1 cellular context compared by ENCODE assay signal in genomic region chr7:5494683-5495561, GRCh38.
TF ChIP-seq lines count a peak whose summit lies in the region.

No MANE protein-coding gene starts in this region.

TF ChIP-seq in HepG2, 621 proteins besides CTCF, POLR2A, EP300 and RAD21 (continued from another document and continues in another):
- TF ChIP-seq ZSCAN5A (CRISPR knock-in tag; IDR thresholded peaks at IDR 0.05; ENCODE audit: borderline replicate concordance) (no peak), TAF15 (IDR thresholded peaks at IDR 0.05; ENCODE audit: low read depth, low read length, poor library complexity, severe bottlenecking) (no peak), NPAS2 (CRISPR knock-in tag; IDR thresholded peaks at IDR 0.05; ENCODE audit: borderline replicate concordance) (no peak), CHD4 (IDR thresholded peaks at IDR 0.05; ENCODE audit: borderline replicate concordance, low read length) (no peak), ZBTB7B (CRISPR knock-in tag; IDR thresholded peaks at IDR 0.05) (no peak), HNF1B (CRISPR knock-in tag; IDR thresholded peaks at IDR 0.05) (peak; percentile 31; the same call in 1 of the 2 replicates), HDAC6 (IDR thresholded peaks at IDR 0.05; ENCODE audit: low read depth, low read length) (no peak), ZNF614 (CRISPR knock-in tag; IDR thresholded peaks at IDR 0.05; ENCODE audit: borderline replicate concordance) (no peak), ZNF629 (CRISPR knock-in tag; conservative IDR thresholded peaks at IDR 0.05) (no peak), ZNF225 (CRISPR knock-in tag; IDR thresholded peaks at IDR 0.05) (no peak; the same call in 1 of the 2 replicates), TFE3 (CRISPR knock-in tag; IDR thresholded peaks at IDR 0.05) (no peak), ZNF446 (CRISPR knock-in tag; IDR thresholded peaks at IDR 0.05) (no peak), ZNF383 (CRISPR knock-in tag; IDR thresholded peaks at IDR 0.05; ENCODE audit: borderline replicate concordance) (no peak), REXO4 (CRISPR knock-in tag; IDR thresholded peaks at IDR 0.05; ENCODE audit: borderline replicate concordance) (no peak), RARA (CRISPR knock-in tag; IDR thresholded peaks at IDR 0.05) (no peak), U2AF2 (IDR thresholded peaks at IDR 0.05; ENCODE audit: low read depth, low read length) (no peak), ZNF709 (CRISPR knock-in tag; IDR thresholded peaks at IDR 0.05) (no peak), ZBTB33 (CRISPR knock-in tag; IDR thresholded peaks at IDR 0.05) (0 out of 2 replicates have a peak, but pooled peaks have one; percentile 34), SMARCE1 (IDR thresholded peaks at IDR 0.05; ENCODE audit: borderline replicate concordance) (no peak), RFX3 (CRISPR knock-in tag; IDR thresholded peaks at IDR 0.05) (no peak), MAZ (IDR thresholded peaks at IDR 0.05; ENCODE audit: borderline replicate concordance, low read depth, low read length) (0 out of 2 replicates have a peak, but pooled peaks have one; percentile 35), MAZ (CRISPR knock-in tag; IDR thresholded peaks at IDR 0.05; ENCODE audit: low read depth) (peak; percentile 48), ZNF543 (CRISPR knock-in tag; IDR thresholded peaks at IDR 0.05) (no peak), CCAR2 (optimal IDR thresholded peaks at IDR 0.05; ENCODE audit: low read depth, low read length) (no peak), ELF1 (CRISPR knock-in tag; IDR thresholded peaks at IDR 0.05) (0 out of 2 replicates have a peak, but pooled peaks have one; percentile 18), MED8 (CRISPR knock-in tag; IDR thresholded peaks at IDR 0.05; ENCODE audit: insufficient replicate concordance) (no peak)
- TF ChIP-seq, protein P1, sequence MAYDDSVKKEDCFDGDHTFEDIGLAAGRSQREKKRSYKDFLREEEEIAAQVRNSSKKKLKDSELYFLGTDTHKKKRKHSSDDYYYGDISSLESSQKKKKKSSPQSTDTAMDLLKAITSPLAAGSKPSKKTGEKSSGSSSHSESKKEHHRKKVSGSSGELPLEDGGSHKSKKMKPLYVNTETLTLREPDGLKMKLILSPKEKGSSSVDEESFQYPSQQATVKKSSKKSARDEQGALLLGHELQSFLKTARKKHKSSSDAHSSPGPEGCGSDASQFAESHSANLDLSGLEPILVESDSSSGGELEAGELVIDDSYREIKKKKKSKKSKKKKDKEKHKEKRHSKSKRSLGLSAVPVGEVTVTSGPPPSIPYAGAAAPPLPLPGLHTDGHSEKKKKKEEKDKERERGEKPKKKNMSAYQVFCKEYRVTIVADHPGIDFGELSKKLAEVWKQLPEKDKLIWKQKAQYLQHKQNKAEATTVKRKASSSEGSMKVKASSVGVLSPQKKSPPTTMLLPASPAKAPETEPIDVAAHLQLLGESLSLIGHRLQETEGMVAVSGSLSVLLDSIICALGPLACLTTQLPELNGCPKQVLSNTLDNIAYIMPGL (CRISPR knock-in tag; IDR thresholded peaks at IDR 0.05; ENCODE audit: borderline replicate concordance in 1 of 2, low read depth in 1 of 2), result peak; percentile 37 to 57; a peak in 1 of 4 replicates
- TF ChIP-seq, protein P2, sequence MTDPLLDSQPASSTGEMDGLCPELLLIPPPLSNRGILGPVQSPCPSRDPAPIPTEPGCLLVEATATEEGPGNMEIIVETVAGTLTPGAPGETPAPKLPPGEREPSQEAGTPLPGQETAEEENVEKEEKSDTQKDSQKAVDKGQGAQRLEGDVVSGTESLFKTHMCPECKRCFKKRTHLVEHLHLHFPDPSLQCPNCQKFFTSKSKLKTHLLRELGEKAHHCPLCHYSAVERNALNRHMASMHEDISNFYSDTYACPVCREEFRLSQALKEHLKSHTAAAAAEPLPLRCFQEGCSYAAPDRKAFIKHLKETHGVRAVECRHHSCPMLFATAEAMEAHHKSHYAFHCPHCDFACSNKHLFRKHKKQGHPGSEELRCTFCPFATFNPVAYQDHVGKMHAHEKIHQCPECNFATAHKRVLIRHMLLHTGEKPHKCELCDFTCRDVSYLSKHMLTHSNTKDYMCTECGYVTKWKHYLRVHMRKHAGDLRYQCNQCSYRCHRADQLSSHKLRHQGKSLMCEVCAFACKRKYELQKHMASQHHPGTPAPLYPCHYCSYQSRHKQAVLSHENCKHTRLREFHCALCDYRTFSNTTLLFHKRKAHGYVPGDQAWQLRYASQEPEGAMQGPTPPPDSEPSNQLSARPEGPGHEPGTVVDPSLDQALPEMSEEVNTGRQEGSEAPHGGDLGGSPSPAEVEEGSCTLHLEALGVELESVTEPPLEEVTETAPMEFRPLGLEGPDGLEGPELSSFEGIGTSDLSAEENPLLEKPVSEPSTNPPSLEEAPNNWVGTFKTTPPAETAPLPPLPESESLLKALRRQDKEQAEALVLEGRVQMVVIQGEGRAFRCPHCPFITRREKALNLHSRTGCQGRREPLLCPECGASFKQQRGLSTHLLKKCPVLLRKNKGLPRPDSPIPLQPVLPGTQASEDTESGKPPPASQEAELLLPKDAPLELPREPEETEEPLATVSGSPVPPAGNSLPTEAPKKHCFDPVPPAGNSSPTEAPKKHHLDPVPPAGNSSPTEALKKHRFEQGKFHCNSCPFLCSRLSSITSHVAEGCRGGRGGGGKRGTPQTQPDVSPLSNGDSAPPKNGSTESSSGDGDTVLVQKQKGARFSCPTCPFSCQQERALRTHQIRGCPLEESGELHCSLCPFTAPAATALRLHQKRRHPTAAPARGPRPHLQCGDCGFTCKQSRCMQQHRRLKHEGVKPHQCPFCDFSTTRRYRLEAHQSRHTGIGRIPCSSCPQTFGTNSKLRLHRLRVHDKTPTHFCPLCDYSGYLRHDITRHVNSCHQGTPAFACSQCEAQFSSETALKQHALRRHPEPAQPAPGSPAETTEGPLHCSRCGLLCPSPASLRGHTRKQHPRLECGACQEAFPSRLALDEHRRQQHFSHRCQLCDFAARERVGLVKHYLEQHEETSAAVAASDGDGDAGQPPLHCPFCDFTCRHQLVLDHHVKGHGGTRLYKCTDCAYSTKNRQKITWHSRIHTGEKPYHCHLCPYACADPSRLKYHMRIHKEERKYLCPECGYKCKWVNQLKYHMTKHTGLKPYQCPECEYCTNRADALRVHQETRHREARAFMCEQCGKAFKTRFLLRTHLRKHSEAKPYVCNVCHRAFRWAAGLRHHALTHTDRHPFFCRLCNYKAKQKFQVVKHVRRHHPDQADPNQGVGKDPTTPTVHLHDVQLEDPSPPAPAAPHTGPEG (CRISPR knock-in tag; IDR thresholded peaks at IDR 0.05), result no peak
- TF ChIP-seq, protein P3, sequence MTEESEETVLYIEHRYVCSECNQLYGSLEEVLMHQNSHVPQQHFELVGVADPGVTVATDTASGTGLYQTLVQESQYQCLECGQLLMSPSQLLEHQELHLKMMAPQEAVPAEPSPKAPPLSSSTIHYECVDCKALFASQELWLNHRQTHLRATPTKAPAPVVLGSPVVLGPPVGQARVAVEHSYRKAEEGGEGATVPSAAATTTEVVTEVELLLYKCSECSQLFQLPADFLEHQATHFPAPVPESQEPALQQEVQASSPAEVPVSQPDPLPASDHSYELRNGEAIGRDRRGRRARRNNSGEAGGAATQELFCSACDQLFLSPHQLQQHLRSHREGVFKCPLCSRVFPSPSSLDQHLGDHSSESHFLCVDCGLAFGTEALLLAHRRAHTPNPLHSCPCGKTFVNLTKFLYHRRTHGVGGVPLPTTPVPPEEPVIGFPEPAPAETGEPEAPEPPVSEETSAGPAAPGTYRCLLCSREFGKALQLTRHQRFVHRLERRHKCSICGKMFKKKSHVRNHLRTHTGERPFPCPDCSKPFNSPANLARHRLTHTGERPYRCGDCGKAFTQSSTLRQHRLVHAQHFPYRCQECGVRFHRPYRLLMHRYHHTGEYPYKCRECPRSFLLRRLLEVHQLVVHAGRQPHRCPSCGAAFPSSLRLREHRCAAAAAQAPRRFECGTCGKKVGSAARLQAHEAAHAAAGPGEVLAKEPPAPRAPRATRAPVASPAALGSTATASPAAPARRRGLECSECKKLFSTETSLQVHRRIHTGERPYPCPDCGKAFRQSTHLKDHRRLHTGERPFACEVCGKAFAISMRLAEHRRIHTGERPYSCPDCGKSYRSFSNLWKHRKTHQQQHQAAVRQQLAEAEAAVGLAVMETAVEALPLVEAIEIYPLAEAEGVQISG (CRISPR knock-in tag; IDR thresholded peaks at IDR 0.05), result no peak
- TF ChIP-seq, protein P4, sequence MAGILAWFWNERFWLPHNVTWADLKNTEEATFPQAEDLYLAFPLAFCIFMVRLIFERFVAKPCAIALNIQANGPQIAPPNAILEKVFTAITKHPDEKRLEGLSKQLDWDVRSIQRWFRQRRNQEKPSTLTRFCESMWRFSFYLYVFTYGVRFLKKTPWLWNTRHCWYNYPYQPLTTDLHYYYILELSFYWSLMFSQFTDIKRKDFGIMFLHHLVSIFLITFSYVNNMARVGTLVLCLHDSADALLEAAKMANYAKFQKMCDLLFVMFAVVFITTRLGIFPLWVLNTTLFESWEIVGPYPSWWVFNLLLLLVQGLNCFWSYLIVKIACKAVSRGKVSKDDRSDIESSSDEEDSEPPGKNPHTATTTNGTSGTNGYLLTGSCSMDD (CRISPR knock-in tag; IDR thresholded peaks at IDR 0.05), result no peak
- TF ChIP-seq, protein P5, sequence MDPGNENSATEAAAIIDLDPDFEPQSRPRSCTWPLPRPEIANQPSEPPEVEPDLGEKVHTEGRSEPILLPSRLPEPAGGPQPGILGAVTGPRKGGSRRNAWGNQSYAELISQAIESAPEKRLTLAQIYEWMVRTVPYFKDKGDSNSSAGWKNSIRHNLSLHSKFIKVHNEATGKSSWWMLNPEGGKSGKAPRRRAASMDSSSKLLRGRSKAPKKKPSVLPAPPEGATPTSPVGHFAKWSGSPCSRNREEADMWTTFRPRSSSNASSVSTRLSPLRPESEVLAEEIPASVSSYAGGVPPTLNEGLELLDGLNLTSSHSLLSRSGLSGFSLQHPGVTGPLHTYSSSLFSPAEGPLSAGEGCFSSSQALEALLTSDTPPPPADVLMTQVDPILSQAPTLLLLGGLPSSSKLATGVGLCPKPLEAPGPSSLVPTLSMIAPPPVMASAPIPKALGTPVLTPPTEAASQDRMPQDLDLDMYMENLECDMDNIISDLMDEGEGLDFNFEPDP (CRISPR knock-in tag; conservative IDR thresholded peaks at IDR 0.05), result 0 out of 2 replicates have a peak, but pooled peaks have one; percentile 60
- TF ChIP-seq, protein P6, sequence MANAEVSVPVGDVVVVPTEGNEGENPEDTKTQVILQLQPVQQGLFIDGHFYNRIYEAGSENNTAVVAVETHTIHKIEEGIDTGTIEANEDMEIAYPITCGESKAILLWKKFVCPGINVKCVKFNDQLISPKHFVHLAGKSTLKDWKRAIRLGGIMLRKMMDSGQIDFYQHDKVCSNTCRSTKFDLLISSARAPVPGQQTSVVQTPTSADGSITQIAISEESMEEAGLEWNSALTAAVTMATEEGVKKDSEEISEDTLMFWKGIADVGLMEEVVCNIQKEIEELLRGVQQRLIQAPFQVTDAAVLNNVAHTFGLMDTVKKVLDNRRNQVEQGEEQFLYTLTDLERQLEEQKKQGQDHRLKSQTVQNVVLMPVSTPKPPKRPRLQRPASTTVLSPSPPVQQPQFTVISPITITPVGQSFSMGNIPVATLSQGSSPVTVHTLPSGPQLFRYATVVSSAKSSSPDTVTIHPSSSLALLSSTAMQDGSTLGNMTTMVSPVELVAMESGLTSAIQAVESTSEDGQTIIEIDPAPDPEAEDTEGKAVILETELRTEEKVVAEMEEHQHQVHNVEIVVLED (CRISPR knock-in tag; IDR thresholded peaks at IDR 0.05; ENCODE audit: borderline replicate concordance), result no peak
